ENCODE assay signal across 31 cellular contexts in genomic region chr16:65353183-65353582, GRCh38.
A peak's percentile ranks its signal among the peaks of the same experiment; 100 is the strongest.
DNase-seq lines count a peak whose midpoint lies in the region; TF ChIP-seq lines count a peak whose summit lies in the region.
"Had no signal": no experiment of that assay in that cellular context is flagged by ENCODE, and none has a peak within 500 bp of the region (broad histone marks: within the 10 kb centered on the region; RNA-seq: fewer than 3 reads in every experiment).

No MANE protein-coding gene starts in this region.

- TF ChIP-seq EP300 in esophagus muscularis mucosa (IDR thresholded peaks at IDR 0.05): no peak

- 94% methylated on average over 1 of the region's 1 CpG for WGBS in esophagus muscularis mucosa

- no peak overlapping the region for H3K27ac Mint-ChIP-seq in type B pancreatic cell
- H3K27ac Mint-ChIP-seq: B cell; CD14-positive monocyte; CD4-positive, alpha-beta memory T cell; CD4-positive, alpha-beta T cell; CD4-positive, CD25-positive, alpha-beta regulatory T cell; CD8-positive, alpha-beta memory T cell; CD8-positive, alpha-beta T cell had no signal

- no peak for TF ChIP-seq POLR2A in esophagus muscularis mucosa (IDR thresholded peaks at IDR 0.05; ENCODE audit: low read depth)

- DNase-seq in NCI-H226 (peak; percentile 66), esophagus muscularis mucosa (ENCODE audit: extremely low spot score) (peak; percentile 14), SIG-M5 (lab: John Stamatoyannopoulos, UW) (no peak), type B pancreatic cell (ENCODE audit: extremely low spot score, unreplicated experiment) (no peak)
- DNase-seq: 8988T; ACHN; AML-193; BE2C; C1 segment of cervical spinal cord; Caco-2; Calu3; CD4-positive, alpha-beta memory T cell; CD4-positive, alpha-beta T cell; CD4-positive, CD25-positive, alpha-beta regulatory T cell; CD8-positive, alpha-beta memory T cell; CD8-positive, alpha-beta T cell; COR-L47; DMS 273 treated with DMSO at 0.1 percent for 48 hours; DMS153; DMS53; DMS79; DMS79 treated with DMSO at 0.1 percent for 48 hours; DND-41; EL had no signal

- peaks cover 12% of the 10 kb centered on the region for H3K27me3 Mint-ChIP-seq in type B pancreatic cell
- H3K27me3 Mint-ChIP-seq: B cell; CD4-positive, alpha-beta memory T cell; CD4-positive, alpha-beta T cell; CD4-positive, CD25-positive, alpha-beta regulatory T cell had no signal

- no peaks in the 10 kb centered on the region for H3K36me3 ChIP-seq in esophagus muscularis mucosa
- H3K36me3 ChIP-seq: BE2C; BLaER1; BLaER1 treated with 17β-estradiol and CSF1 and Interleukin-3, amounts not matched to agents 10 nM and 100 nM had no signal

- H3K4me1 Mint-ChIP-seq in type B pancreatic cell (ENCODE audit: unreplicated experiment): no peaks in the 10 kb centered on the region
- H3K4me1 Mint-ChIP-seq: B cell; CD14-positive monocyte; CD4-positive, alpha-beta memory T cell; CD4-positive, CD25-positive, alpha-beta regulatory T cell; CD8-positive, alpha-beta memory T cell had no signal

- H3K4me1 ChIP-seq in esophagus muscularis mucosa: no peaks in the 10 kb centered on the region
- H3K4me1 ChIP-seq: A549; BLaER1; BLaER1 treated with 17β-estradiol and CSF1 and Interleukin-3, amounts not matched to agents 10 nM and 100 nM; Caco-2 had no signal

- H3K36me3 Mint-ChIP-seq in type B pancreatic cell: no peaks in the 10 kb centered on the region
- H3K36me3 Mint-ChIP-seq: CD14-positive monocyte; CD4-positive, alpha-beta memory T cell; CD4-positive, CD25-positive, alpha-beta regulatory T cell; CD8-positive, alpha-beta memory T cell; CD8-positive, alpha-beta T cell had no signal

- no peak overlapping the region for H3K4me3 ChIP-seq in esophagus muscularis mucosa
- H3K4me3 ChIP-seq: A549; BLaER1; BLaER1 treated with 17β-estradiol and CSF1 and Interleukin-3, amounts not matched to agents 10 nM and 100 nM had no signal

- H3K9me3 ChIP-seq in esophagus muscularis mucosa: peaks cover 0 to 4% (median 0%) of the 10 kb centered on the region in 4 donors
- H3K9me3 ChIP-seq: BE2C, BLaER1, Caco-2 had no signal

- H3K27ac ChIP-seq in esophagus muscularis mucosa (replicated peaks in 1 of 4): no peak overlapping the region
- H3K27ac ChIP-seq: 22Rv1; A549; BLaER1; BLaER1 treated with 17β-estradiol and CSF1 and Interleukin-3, amounts not matched to agents 10 nM and 100 nM; C4-2B had no signal

- TF ChIP-seq CTCF in esophagus muscularis mucosa (IDR thresholded peaks at IDR 0.05): no peak
- TF ChIP-seq CTCF in type B pancreatic cell (conservative IDR thresholded peaks at IDR 0.05): no peak

- H3K4me3 Mint-ChIP-seq in type B pancreatic cell: no peak overlapping the region
- H3K4me3 Mint-ChIP-seq: B cell; CD14-positive monocyte; CD4-positive, alpha-beta memory T cell; CD4-positive, alpha-beta T cell; CD4-positive, CD25-positive, alpha-beta regulatory T cell; CD8-positive, alpha-beta memory T cell; CD8-positive, alpha-beta T cell had no signal

- H3K27me3 ChIP-seq in esophagus muscularis mucosa: no peaks in the 10 kb centered on the region
- H3K27me3 ChIP-seq: BE2C; BLaER1; BLaER1 treated with 17β-estradiol and CSF1 and Interleukin-3, amounts not matched to agents 10 nM and 100 nM had no signal

- peaks cover 4% of the 10 kb centered on the region for H3K9me3 Mint-ChIP-seq in type B pancreatic cell

- intact Hi-C loops in esophagus muscularis mucosa (cut with DNase I): no loop called here

Comparison
In these comparisons a context has a peak if more than half of its experiments do, and no peak if none do; other contexts are left out.
1. DNase-seq: peak in NCI-H226 (single experiment) and esophagus muscularis mucosa (single experiment); none in SIG-M5 (single experiment) and type B pancreatic cell (single experiment).